ENCODE assay signal across 1 cellular context in genomic region chr1:202848191-202848542, GRCh38.
TF ChIP-seq lines count a peak whose summit lies in the region.

No MANE protein-coding gene starts in this region.

TF ChIP-seq in IMR-90, 13 proteins besides CTCF, POLR2A, EP300 and RAD21:
- TF ChIP-seq CHD1 (IDR thresholded peaks at IDR 0.05; ENCODE audit: low read depth, low read length) (no peak), USF2 (IDR thresholded peaks at IDR 0.05; ENCODE audit: low read depth, low read length) (no peak), ELK1 (IDR thresholded peaks at IDR 0.05; ENCODE audit: borderline replicate concordance, low read depth, low read length) (no peak), SMC3 (IDR thresholded peaks at IDR 0.05; ENCODE audit: low read depth, low read length) (no peak), RCOR1 (IDR thresholded peaks at IDR 0.05; ENCODE audit: insufficient replicate concordance, low read length) (no peak), MAFK (IDR thresholded peaks at IDR 0.05; ENCODE audit: low read depth, low read length) (no peak), NFE2L2 (IDR thresholded peaks at IDR 0.05; ENCODE audit: low read depth, low read length) (no peak), RFX5 (IDR thresholded peaks at IDR 0.05; ENCODE audit: low read depth, low read length) (no peak), CEBPB (IDR thresholded peaks at IDR 0.05; ENCODE audit: low read depth, low read length) (no peak), MXI1 (IDR thresholded peaks at IDR 0.05; ENCODE audit: borderline replicate concordance, low read depth, low read length) (no peak), BHLHE40 (IDR thresholded peaks at IDR 0.05; ENCODE audit: low read depth, low read length) (no peak), FOS (IDR thresholded peaks at IDR 0.05; ENCODE audit: low read depth, low read length) (no peak), MAZ (IDR thresholded peaks at IDR 0.05; ENCODE audit: borderline replicate concordance, low read depth, low read length) (no peak)
